Comparison of ENCODE assay signal across 23 cellular contexts in the genomic region with DNA sequence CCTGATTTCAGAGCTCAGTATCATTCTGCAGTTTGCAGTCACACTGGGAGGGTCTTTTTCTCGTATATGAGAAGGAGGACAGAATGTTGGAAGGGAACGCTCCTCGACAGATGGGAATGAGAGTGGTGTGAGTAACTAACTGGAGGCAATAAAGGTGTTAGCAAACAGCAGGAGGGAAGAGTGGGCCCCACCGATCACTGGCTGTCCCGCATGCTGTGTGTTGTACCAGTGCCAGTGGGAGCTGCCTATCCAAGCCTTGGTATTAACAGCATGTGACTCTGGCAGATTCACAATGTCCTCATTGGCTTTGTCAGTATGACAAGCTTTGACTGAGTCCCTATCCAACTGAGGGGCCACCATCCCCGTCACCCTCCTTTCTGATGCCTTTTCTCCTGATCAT.
DNase-seq lines count a peak whose midpoint lies in the region; TF ChIP-seq lines count a peak whose summit lies in the region.
"Had no signal": no experiment of that assay in that cellular context is flagged by ENCODE, and none has a peak within 500 bp of the region (broad histone marks: within the 10 kb centered on the region; RNA-seq: fewer than 3 reads in every experiment).

No MANE protein-coding gene starts in this region.

- H3K18ac ChIP-seq in trophoblast cell (ENCODE audit: low read length) = no peak overlapping the region

- H3K27me3 Mint-ChIP-seq in Calu3 (ENCODE audit: unreplicated experiment) = no peaks in the 10 kb centered on the region
- H3K27me3 Mint-ChIP-seq: activated CD4-positive, alpha-beta T cell treated with anti-CD3 and anti-CD28 coated beads, Interleukin-2, amount 10 ng/mL, durations not matched to agents 7 days and 5 days; activated T-helper 17 cell treated with anti-CD3 and anti-CD28 coated beads, Interleukin-2, amount 50 U/mL, for 72 hours; memory B cell had no signal

- no peak overlapping the region for H2AFZ ChIP-seq in trophoblast cell (ENCODE audit: insufficient read depth, low read length, poor library complexity)

- H3K4me1 Mint-ChIP-seq in Calu3 (ENCODE audit: low read depth, unreplicated experiment) = peaks cover 79% of the 10 kb centered on the region
- H3K4me1 Mint-ChIP-seq: activated CD4-positive, alpha-beta T cell treated with anti-CD3 and anti-CD28 coated beads, Interleukin-2, amount 10 ng/mL, durations not matched to agents 7 days and 5 days; activated T-helper 17 cell treated with anti-CD3 and anti-CD28 coated beads, Interleukin-2, amount 50 U/mL, for 72 hours had no signal

- H3K4me3 Mint-ChIP-seq in Calu3 (ENCODE audit: low read depth, unreplicated experiment) = no peak overlapping the region
- H3K4me3 Mint-ChIP-seq: activated CD4-positive, alpha-beta T cell treated with anti-CD3 and anti-CD28 coated beads, Interleukin-2, amount 10 ng/mL, durations not matched to agents 7 days and 5 days; activated T-helper 17 cell treated with anti-CD3 and anti-CD28 coated beads, Interleukin-2, amount 50 U/mL, for 72 hours; CD4-positive, CD25-positive, alpha-beta regulatory T cell; effector memory CD8-positive, alpha-beta T cell; HFFc6; memory B cell; naive thymus-derived CD4-positive, alpha-beta T cell had no signal

- H4K91ac ChIP-seq in trophoblast cell (ENCODE audit: low read depth, low read length) = peak overlapping the region; percentile 8

- TF ChIP-seq CTCF in Calu3 (IDR thresholded peaks at IDR 0.05; ENCODE audit: unreplicated experiment) (no peak), colonic mucosa (IDR thresholded peaks at IDR 0.05) (no peak), BE2C (IDR thresholded peaks at IDR 0.05; ENCODE audit: low read depth, low read length) (no peak), A673 (conservative IDR thresholded peaks at IDR 0.05; ENCODE audit: low read depth, low read length) (no peak)

- POLR2A ChIA-PET in A673 (lab: Charles Lee; ENCODE audit: low non-redundant PET) = no interaction called here

- H3K4me1 ChIP-seq in colonic mucosa (no peaks in the 10 kb centered on the region), trophoblast cell (ENCODE audit: control insufficient read depth in 1 of 2, insufficient read depth in 2 of 2, low read length in 2 of 2) (peaks cover 11 to 19% of the 10 kb centered on the region in 2 experiments), BE2C (no peaks in the 10 kb centered on the region; the same call in 1 of the 2 replicates), A673 (ENCODE audit: insufficient read depth, low read length, poor library complexity, severe bottlenecking) (no peaks in the 10 kb centered on the region)

- no peak overlapping the region for H3K4ac ChIP-seq in trophoblast cell (ENCODE audit: low read depth, low read length)

- intact Hi-C loops in Calu3 (cut with micrococcal nuclease; ENCODE audit: unreplicated experiment) (loop anchor here (2.0 to 5.0 kb wide), 6 partner anchors 66 to 346 kb away; partner anchors contain the start of gene NRIP1), colonic mucosa (cut with DNase I) (no loop called here), A673 (cut with micrococcal nuclease; ENCODE audit: unreplicated experiment) (no loop called here)

- peak overlapping the region; percentile 1 for H3K14ac ChIP-seq in trophoblast cell (ENCODE audit: low read length)

- no CpG with 5 or more reads among the region's 6 CpGs for WGBS in trophoblast cell (ENCODE audit: extremely low coverage, insufficient coverage, insufficient read length)

- H3K4me2 ChIP-seq in trophoblast cell (ENCODE audit: low read length) = peak overlapping the region; percentile 25
- H3K4me2 ChIP-seq: SK-N-SH had no signal

- H4K8ac ChIP-seq in trophoblast cell (ENCODE audit: low read depth, low read length) = peak overlapping the region; percentile 15

- peaks cover 9% of the 10 kb centered on the region for H3K79me1 ChIP-seq in trophoblast cell (ENCODE audit: low read length)

- H2BK12ac ChIP-seq in trophoblast cell (ENCODE audit: low read length) = peak overlapping the region; percentile 83

- peaks cover 6% of the 10 kb centered on the region for H3K36me3 Mint-ChIP-seq in Calu3 (ENCODE audit: insufficient read depth, unreplicated experiment)
- H3K36me3 Mint-ChIP-seq: activated naive CD4-positive, alpha-beta T cell treated with anti-CD3 and anti-CD28 coated beads, Interleukin-2, amount 50 U/mL, for 72 hours; CD4-positive, CD25-positive, alpha-beta regulatory T cell; memory B cell; naive thymus-derived CD4-positive, alpha-beta T cell had no signal

- DNase-seq in Calu3 (no peak), NCI-H69 (lab: John Stamatoyannopoulos, UW) (peak; percentile 90), colonic mucosa (peak; percentile 25), trophoblast cell (peak in 1 of 2 donors; percentile 58), BE2C (no peak), HPDE6-E6E7 (ENCODE audit: extremely low spot score) (no peak), NCI-H774 (lab: John Stamatoyannopoulos, UW) (no peak), A673 (ENCODE audit: low spot score) (no peak)
- DNase-seq: activated CD4-positive, alpha-beta T cell treated with anti-CD3 and anti-CD28 coated beads, Interleukin-2, amount 10 ng/mL, durations not matched to agents 7 days and 5 days; CD4-positive, CD25-positive, alpha-beta regulatory T cell; effector memory CD8-positive, alpha-beta T cell; HFFc6; naive thymus-derived CD4-positive, alpha-beta T cell; NCI-H187; NCI-H82; pancreas; sigmoid colon; SK-N-SH; WERI-Rb-1 had no signal

- peak overlapping the region; percentile 20 for H2BK120ac ChIP-seq in trophoblast cell (ENCODE audit: insufficient read depth, low read length, poor library complexity)

- no peaks in the 10 kb centered on the region for H3K27me3 ChIP-seq in colonic mucosa
- H3K27me3 ChIP-seq in trophoblast cell (ENCODE audit: insufficient read depth, low read length) = no peaks in the 10 kb centered on the region
- H3K27me3 ChIP-seq in BE2C = no peaks in the 10 kb centered on the region
- H3K27me3 ChIP-seq in A673 (replicated peaks; ENCODE audit: insufficient read depth, low read depth, low read length, poor library complexity) = no peaks in the 10 kb centered on the region
- H3K27me3 ChIP-seq: esophagus muscularis mucosa, pancreas, sigmoid colon had no signal

- no peak overlapping the region for H3K4me3 ChIP-seq in colonic mucosa
- no peak overlapping the region for H3K4me3 ChIP-seq in trophoblast cell (ENCODE audit: low read depth, low read length)
- H3K4me3 ChIP-seq in BE2C (ENCODE audit: low read depth, low read length) = no peak overlapping the region
- H3K4me3 ChIP-seq in A673 (ENCODE audit: low read depth, low read length, poor library complexity, severe bottlenecking) = no peak overlapping the region
- H3K4me3 ChIP-seq: esophagus muscularis mucosa, pancreas, sigmoid colon had no signal

- no peak overlapping the region for H3K9ac ChIP-seq in colonic mucosa (ENCODE audit: low read depth in 2 of 2, low read length in 2 of 2)
- no peak overlapping the region for H3K9ac ChIP-seq in trophoblast cell (ENCODE audit: low read length)
- H3K9ac ChIP-seq: SK-N-SH had no signal

- H3K23ac ChIP-seq in trophoblast cell (ENCODE audit: low read length) = no peak overlapping the region

- H3K36me3 ChIP-seq in colonic mucosa = no peaks in the 10 kb centered on the region
- H3K36me3 ChIP-seq in trophoblast cell (ENCODE audit: control insufficient read depth in 1 of 2, insufficient read depth in 2 of 2, low read length in 2 of 2) = no peaks in the 10 kb centered on the region
- no peaks in the 10 kb centered on the region for H3K36me3 ChIP-seq in BE2C
- H3K36me3 ChIP-seq in A673 (ENCODE audit: insufficient read depth, low read length, poor library complexity, severe bottlenecking) = no peaks in the 10 kb centered on the region
- H3K36me3 ChIP-seq: esophagus muscularis mucosa, pancreas, sigmoid colon, WERI-Rb-1 had no signal

- H2AK5ac ChIP-seq in trophoblast cell (ENCODE audit: low read length) = peak overlapping the region; percentile 81

- CTCF ChIA-PET in Calu3 (lab: Charles Lee) = interaction anchor here (0.7 to 1.3 kb wide), 2 partner anchors 12 to 84 kb away, joined by 4 to 5 read pairs; no protein-coding TSS in a partner anchor
- CTCF ChIA-PET in A673 (lab: Charles Lee) = no interaction called here

- no peaks in the 10 kb centered on the region for H3K9me3 Mint-ChIP-seq in Calu3 (ENCODE audit: low read depth, unreplicated experiment)
- H3K9me3 Mint-ChIP-seq: activated CD4-positive, alpha-beta T cell treated with anti-CD3 and anti-CD28 coated beads, Interleukin-2, amount 10 ng/mL, durations not matched to agents 7 days and 5 days; activated T-helper 17 cell treated with anti-CD3 and anti-CD28 coated beads, Interleukin-2, amount 50 U/mL, for 72 hours; effector memory CD8-positive, alpha-beta T cell; HFFc6; memory B cell; naive thymus-derived CD4-positive, alpha-beta T cell had no signal

- H3K79me2 ChIP-seq in trophoblast cell (ENCODE audit: control insufficient read depth, insufficient read depth, low read length, poor library complexity) = no peaks in the 10 kb centered on the region

- H4K12ac ChIP-seq in trophoblast cell (ENCODE audit: low read depth, low read length) = no peak overlapping the region

- no peak overlapping the region for H2BK5ac ChIP-seq in trophoblast cell (ENCODE audit: low read depth, low read length, poor library complexity)

- no peak overlapping the region for H3K27ac ChIP-seq in colonic mucosa
- peak overlapping the region; percentile 67 for H3K27ac ChIP-seq in trophoblast cell (ENCODE audit: low read depth, low read length)
- no peak overlapping the region for H3K27ac ChIP-seq in A673 (ENCODE audit: low read depth, low read length, poor library complexity, severe bottlenecking)
- H3K27ac ChIP-seq: esophagus muscularis mucosa, sigmoid colon, WERI-Rb-1 had no signal

- BruUV-seq in Calu3 (replicated peaks; lab: Mats Ljungman, UMichigan) (no TSS peak), A673 (replicated peaks; lab: Mats Ljungman, UMichigan) (no TSS peak)

- H3K9me3 ChIP-seq in colonic mucosa (no peaks in the 10 kb centered on the region), trophoblast cell (ENCODE audit: insufficient read depth, low read depth, low read length) (peaks cover 1% of the 10 kb centered on the region), BE2C (no peaks in the 10 kb centered on the region), A673 (ENCODE audit: low read depth, low read length, poor library complexity, severe bottlenecking) (no peaks in the 10 kb centered on the region)
- H3K9me3 ChIP-seq: esophagus muscularis mucosa, pancreas, sigmoid colon, SK-N-SH had no signal

- H3K27ac Mint-ChIP-seq in Calu3 (ENCODE audit: unreplicated experiment) = peak overlapping the region; percentile 93
- H3K27ac Mint-ChIP-seq: activated CD4-positive, alpha-beta T cell treated with anti-CD3 and anti-CD28 coated beads, Interleukin-2, amount 10 ng/mL, durations not matched to agents 7 days and 5 days; activated naive CD4-positive, alpha-beta T cell treated with anti-CD3 and anti-CD28 coated beads, Interleukin-2, amount 50 U/mL, for 72 hours; activated T-helper 17 cell treated with anti-CD3 and anti-CD28 coated beads, Interleukin-2, amount 50 U/mL, for 72 hours; CD4-positive, CD25-positive, alpha-beta regulatory T cell; effector memory CD8-positive, alpha-beta T cell; HFFc6; naive thymus-derived CD4-positive, alpha-beta T cell had no signal

Comparison
In these comparisons a context has a peak if more than half of its experiments do, and no peak if none do; other contexts are left out.
1. DNase-seq: peak in NCI-H69 (single experiment) and colonic mucosa (single experiment); none in Calu3 (single experiment), BE2C (single experiment), HPDE6-E6E7 (single experiment), NCI-H774 (single experiment) and A673 (single experiment).